Comparison of ENCODE assay signal across 21 cellular contexts in genomic region chr18:35408843-35409261, GRCh38. TPM values are rescaled to one million over a fixed set of nuclear protein-coding genes. Genes with fewer than 3 reads are reported as not detected.
DNase-seq lines count a peak whose midpoint lies in the region; ATAC-seq and TF ChIP-seq lines count a peak whose summit lies in the region.
"Had no signal": no experiment of that assay in that cellular context is flagged by ENCODE, and none has a peak within 500 bp of the region (broad histone marks: within the 10 kb centered on the region; RNA-seq: fewer than 3 reads in every experiment).

No MANE protein-coding gene starts in this region.

- peak overlapping the region; percentile 91 for H2AFZ ChIP-seq in mammary epithelial cell (ENCODE audit: low read depth, low read length)

- peaks cover 25% of the 10 kb centered on the region for H3K4me1 Mint-ChIP-seq in osteocyte (ENCODE audit: unreplicated experiment)

- no peak for TF ChIP-seq EP300 in Ishikawa (IDR thresholded peaks at IDR 0.05; ENCODE audit: borderline replicate concordance)

- peaks cover 4% of the 10 kb centered on the region for H3K9me3 Mint-ChIP-seq in osteocyte (ENCODE audit: unreplicated experiment)
- H3K9me3 Mint-ChIP-seq: activated CD4-positive, alpha-beta memory T cell treated with anti-CD3 and anti-CD28 coated beads, Interleukin-2, amount 10 ng/mL, durations not matched to agents 7 days and 5 days; activated naive CD4-positive, alpha-beta T cell treated with anti-CD3 and anti-CD28 coated beads, Interleukin-2, amount 50 U/mL, for 72 hours; activated T-cell treated with anti-CD3 and anti-CD28 coated beads, Interleukin-2, amount 50 U/mL, for 4 hours; CD4-positive, alpha-beta T cell; T-helper 1 cell treated with Interleukin-12 subunit alpha and Interleukin-12 subunit beta and Interleukin-4 antibody, amounts not matched to agents 30 μg/mL and 1 μg/mL, for 36 hours had no signal

- H3K9ac ChIP-seq in mammary epithelial cell (ENCODE audit: insufficient read depth, low read length): no peak overlapping the region

- in situ Hi-C loops in mammary epithelial cell (cut with MboI; ENCODE audit: low sequenced_read_pairs in 2 of 2): loop anchor here in 1 of 2 donors (25.0 kb wide), 1 partner anchor 553 kb away; the partner anchor contains the start of gene RMP24

- TF ChIP-seq RAD21 in Ishikawa (IDR thresholded peaks at IDR 0.05; ENCODE audit: low read depth): no peak

- H4K20me1 ChIP-seq in mammary epithelial cell (ENCODE audit: insufficient read depth, low read length): no peaks in the 10 kb centered on the region

- no peaks in the 10 kb centered on the region for H3K36me3 ChIP-seq in GM06990 (ENCODE audit: control insufficient read depth, insufficient read depth, low read length)
- no peaks in the 10 kb centered on the region for H3K36me3 ChIP-seq in mammary epithelial cell (ENCODE audit: insufficient read depth, low read length)
- H3K36me3 ChIP-seq in H7 (replicated peaks; ENCODE audit: control insufficient read depth, insufficient read depth, low read length): no peaks in the 10 kb centered on the region
- H3K36me3 ChIP-seq: thyroid gland had no signal

- H3K27me3 ChIP-seq in GM06990 (replicated peaks; ENCODE audit: control insufficient read depth, insufficient read depth, low read length): no peaks in the 10 kb centered on the region
- no peaks in the 10 kb centered on the region for H3K27me3 ChIP-seq in mammary epithelial cell (ENCODE audit: insufficient read depth, low read length)
- H3K27me3 ChIP-seq in H7 (ENCODE audit: control insufficient read depth, insufficient read depth, low read length): no peaks in the 10 kb centered on the region
- H3K27me3 ChIP-seq: thyroid gland had no signal

- H3K4me3 Mint-ChIP-seq in osteocyte (ENCODE audit: unreplicated experiment): no peak overlapping the region
- H3K4me3 Mint-ChIP-seq: activated CD4-positive, alpha-beta memory T cell treated with anti-CD3 and anti-CD28 coated beads, Interleukin-2, amount 10 ng/mL, durations not matched to agents 7 days and 5 days; activated T-cell treated with anti-CD3 and anti-CD28 coated beads, Interleukin-2, amount 50 U/mL, for 4 hours; CD4-positive, alpha-beta T cell; memory B cell; nephron progenitor cell; T-helper 1 cell treated with Interleukin-12 subunit alpha and Interleukin-12 subunit beta and Interleukin-4 antibody, amounts not matched to agents 30 μg/mL and 1 μg/mL, for 36 hours had no signal

- BruUV-seq in mammary epithelial cell (replicated peaks; lab: Mats Ljungman, UMichigan): no TSS peak

- no peaks in the 10 kb centered on the region for H3K9me3 ChIP-seq in mammary epithelial cell (replicated peaks; ENCODE audit: insufficient read depth, low read length)
- H3K9me3 ChIP-seq: thyroid gland had no signal

- no peaks in the 10 kb centered on the region for H3K79me2 ChIP-seq in mammary epithelial cell (ENCODE audit: insufficient read depth, low read length)

- H3K4me1 ChIP-seq in mammary epithelial cell (ENCODE audit: insufficient read depth, low read length): peaks cover 44% of the 10 kb centered on the region

- TF ChIP-seq CTCF in GM06990 (IDR thresholded peaks at IDR 0.05; ENCODE audit: insufficient read depth, low read length, poor library complexity, severe bottlenecking) (no peak), mammary epithelial cell (conservative IDR thresholded peaks at IDR 0.05 in 1 of 2, IDR thresholded peaks at IDR 0.05 in 1 of 2; ENCODE audit: extremely low read depth in 1 of 2, insufficient read depth in 1 of 2, low read depth in 1 of 2, low read length in 2 of 2) (no peak), osteocyte (IDR thresholded peaks at IDR 0.05) (no peak)

- WGBS in mammary epithelial cell (ENCODE audit: low coverage, missing lambda C conversion rate): 7% methylated on average over 5 of the region's 5 CpGs

- H3K27ac Mint-ChIP-seq in osteocyte (ENCODE audit: unreplicated experiment): peak overlapping the region; percentile 34
- H3K27ac Mint-ChIP-seq: activated CD4-positive, alpha-beta memory T cell treated with anti-CD3 and anti-CD28 coated beads, Interleukin-2, amount 10 ng/mL, durations not matched to agents 7 days and 5 days; CD4-positive, alpha-beta T cell; T-helper 1 cell treated with Interleukin-12 subunit alpha and Interleukin-12 subunit beta and Interleukin-4 antibody, amounts not matched to agents 30 μg/mL and 1 μg/mL, for 36 hours had no signal

- H3K4me2 ChIP-seq in mammary epithelial cell (ENCODE audit: insufficient read depth, low read depth, low read length): no peak overlapping the region

- H3K27ac ChIP-seq in mammary epithelial cell (ENCODE audit: insufficient read depth, low read depth, low read length): no peak overlapping the region
- H3K27ac ChIP-seq: thyroid gland, VCaP had no signal

- CTCF ChIA-PET in mammary epithelial cell (lab: Charles Lee; ENCODE audit: low non-redundant PET): interaction anchor here (0.9 kb wide), 1 partner anchor 23 kb away, joined by 4 read pairs; no protein-coding TSS in a partner anchor

- H3K4me3 ChIP-seq in GM06990 (replicated peaks; ENCODE audit: low read depth, low read length) (no peak overlapping the region), mammary epithelial cell (replicated peaks in 1 of 3; ENCODE audit: insufficient read depth in 1 of 3, low read depth in 2 of 3, low read length in 3 of 3) (no peak overlapping the region), H7 (ENCODE audit: insufficient read depth, low read depth, low read length) (no peak overlapping the region)
- H3K4me3 ChIP-seq: thyroid gland had no signal

- DNase-seq in GM06990 (ENCODE audit: extremely low read depth, insufficient read length) (peak; percentile 18), mammary epithelial cell (no peak), osteocyte (ENCODE audit: extremely low spot score, unreplicated experiment) (no peak), H7 (no peak), AML-193 (lab: John Stamatoyannopoulos, UW) (no peak)
- DNase-seq: activated CD4-positive, alpha-beta memory T cell treated with anti-CD3 and anti-CD28 coated beads, Interleukin-2, amount 10 ng/mL, durations not matched to agents 7 days and 5 days; activated T-cell treated with anti-CD3 and anti-CD28 coated beads, Interleukin-2, amount 50 U/mL, for 4 hours; CD4-positive, alpha-beta T cell; islet precursor cell; NCI-H1048; NCI-H2171 treated with DMSO at 0.1 percent for 48 hours; nephron progenitor cell; stimulated activated CD4-positive, alpha-beta T cell treated with anti-CD3 and anti-CD28 coated beads, Interleukin-12 subunit alpha, Interleukin-12 subunit beta, amount 100 ng/mL, for 4 hours; thyroid gland had no signal

- ATAC-seq in HG02938 (IDR thresholded peaks at IDR 0.05; ENCODE audit: unreplicated experiment) (no peak), esophagus mucosa (no peak)

- no peaks in the 10 kb centered on the region for H3K27me3 Mint-ChIP-seq in osteocyte (ENCODE audit: unreplicated experiment)
- H3K27me3 Mint-ChIP-seq: memory B cell had no signal

- intact Hi-C loops in mammary epithelial cell (cut with micrococcal nuclease): loop anchor here (1.0 to 5.0 kb wide), 6 partner anchors 48 to 343 kb away; partner anchors contain the start of genes GALNT1 and INO80C

- H3K36me3 Mint-ChIP-seq in osteocyte (ENCODE audit: unreplicated experiment): no peaks in the 10 kb centered on the region
- H3K36me3 Mint-ChIP-seq: activated naive CD4-positive, alpha-beta T cell treated with anti-CD3 and anti-CD28 coated beads, Interleukin-2, amount 50 U/mL, for 72 hours; memory B cell had no signal

- dilution Hi-C loops in mammary epithelial cell (cut with HindIII; ENCODE audit: low sequenced_read_pairs): no loop called here

TF ChIP-seq in Ishikawa, 13 proteins besides CTCF, POLR2A, EP300 and RAD21:
- TF ChIP-seq CEBPB (IDR thresholded peaks at IDR 0.05): no peak
- peak; percentile 36; the same call in 1 of the 2 replicates for TF ChIP-seq NFIC (IDR thresholded peaks at IDR 0.05)

RNA-seq across cellular contexts. Expression of gene ZNF396, which starts 31.7 kb away (rescaled TPM):
- total RNA-seq in mammary epithelial cell (under 1 TPM; 0.12 to 0.50 TPM), osteocyte (1.9 and 2.2 TPM in 2 replicates), esophagus mucosa (0.80 TPM)
- polyA plus RNA-seq in mammary epithelial cell: 0.09 TPM
- not detected for polyA minus RNA-seq in mammary epithelial cell
- 1.4 and 2.0 TPM in 2 replicates for total RNA-seq in H7 (2014; rRNA removed; shearing (Covaris generic))
